ENCODE assay signal across 1 cellular context in genomic region chr14:70644016-70644415, GRCh38.
TF ChIP-seq lines count a peak whose summit lies in the region.

No MANE protein-coding gene starts in this region.

TF ChIP-seq in GM23338, 12 proteins besides CTCF, POLR2A, EP300 and RAD21 (continued from another document):
- TF ChIP-seq, protein P1, sequence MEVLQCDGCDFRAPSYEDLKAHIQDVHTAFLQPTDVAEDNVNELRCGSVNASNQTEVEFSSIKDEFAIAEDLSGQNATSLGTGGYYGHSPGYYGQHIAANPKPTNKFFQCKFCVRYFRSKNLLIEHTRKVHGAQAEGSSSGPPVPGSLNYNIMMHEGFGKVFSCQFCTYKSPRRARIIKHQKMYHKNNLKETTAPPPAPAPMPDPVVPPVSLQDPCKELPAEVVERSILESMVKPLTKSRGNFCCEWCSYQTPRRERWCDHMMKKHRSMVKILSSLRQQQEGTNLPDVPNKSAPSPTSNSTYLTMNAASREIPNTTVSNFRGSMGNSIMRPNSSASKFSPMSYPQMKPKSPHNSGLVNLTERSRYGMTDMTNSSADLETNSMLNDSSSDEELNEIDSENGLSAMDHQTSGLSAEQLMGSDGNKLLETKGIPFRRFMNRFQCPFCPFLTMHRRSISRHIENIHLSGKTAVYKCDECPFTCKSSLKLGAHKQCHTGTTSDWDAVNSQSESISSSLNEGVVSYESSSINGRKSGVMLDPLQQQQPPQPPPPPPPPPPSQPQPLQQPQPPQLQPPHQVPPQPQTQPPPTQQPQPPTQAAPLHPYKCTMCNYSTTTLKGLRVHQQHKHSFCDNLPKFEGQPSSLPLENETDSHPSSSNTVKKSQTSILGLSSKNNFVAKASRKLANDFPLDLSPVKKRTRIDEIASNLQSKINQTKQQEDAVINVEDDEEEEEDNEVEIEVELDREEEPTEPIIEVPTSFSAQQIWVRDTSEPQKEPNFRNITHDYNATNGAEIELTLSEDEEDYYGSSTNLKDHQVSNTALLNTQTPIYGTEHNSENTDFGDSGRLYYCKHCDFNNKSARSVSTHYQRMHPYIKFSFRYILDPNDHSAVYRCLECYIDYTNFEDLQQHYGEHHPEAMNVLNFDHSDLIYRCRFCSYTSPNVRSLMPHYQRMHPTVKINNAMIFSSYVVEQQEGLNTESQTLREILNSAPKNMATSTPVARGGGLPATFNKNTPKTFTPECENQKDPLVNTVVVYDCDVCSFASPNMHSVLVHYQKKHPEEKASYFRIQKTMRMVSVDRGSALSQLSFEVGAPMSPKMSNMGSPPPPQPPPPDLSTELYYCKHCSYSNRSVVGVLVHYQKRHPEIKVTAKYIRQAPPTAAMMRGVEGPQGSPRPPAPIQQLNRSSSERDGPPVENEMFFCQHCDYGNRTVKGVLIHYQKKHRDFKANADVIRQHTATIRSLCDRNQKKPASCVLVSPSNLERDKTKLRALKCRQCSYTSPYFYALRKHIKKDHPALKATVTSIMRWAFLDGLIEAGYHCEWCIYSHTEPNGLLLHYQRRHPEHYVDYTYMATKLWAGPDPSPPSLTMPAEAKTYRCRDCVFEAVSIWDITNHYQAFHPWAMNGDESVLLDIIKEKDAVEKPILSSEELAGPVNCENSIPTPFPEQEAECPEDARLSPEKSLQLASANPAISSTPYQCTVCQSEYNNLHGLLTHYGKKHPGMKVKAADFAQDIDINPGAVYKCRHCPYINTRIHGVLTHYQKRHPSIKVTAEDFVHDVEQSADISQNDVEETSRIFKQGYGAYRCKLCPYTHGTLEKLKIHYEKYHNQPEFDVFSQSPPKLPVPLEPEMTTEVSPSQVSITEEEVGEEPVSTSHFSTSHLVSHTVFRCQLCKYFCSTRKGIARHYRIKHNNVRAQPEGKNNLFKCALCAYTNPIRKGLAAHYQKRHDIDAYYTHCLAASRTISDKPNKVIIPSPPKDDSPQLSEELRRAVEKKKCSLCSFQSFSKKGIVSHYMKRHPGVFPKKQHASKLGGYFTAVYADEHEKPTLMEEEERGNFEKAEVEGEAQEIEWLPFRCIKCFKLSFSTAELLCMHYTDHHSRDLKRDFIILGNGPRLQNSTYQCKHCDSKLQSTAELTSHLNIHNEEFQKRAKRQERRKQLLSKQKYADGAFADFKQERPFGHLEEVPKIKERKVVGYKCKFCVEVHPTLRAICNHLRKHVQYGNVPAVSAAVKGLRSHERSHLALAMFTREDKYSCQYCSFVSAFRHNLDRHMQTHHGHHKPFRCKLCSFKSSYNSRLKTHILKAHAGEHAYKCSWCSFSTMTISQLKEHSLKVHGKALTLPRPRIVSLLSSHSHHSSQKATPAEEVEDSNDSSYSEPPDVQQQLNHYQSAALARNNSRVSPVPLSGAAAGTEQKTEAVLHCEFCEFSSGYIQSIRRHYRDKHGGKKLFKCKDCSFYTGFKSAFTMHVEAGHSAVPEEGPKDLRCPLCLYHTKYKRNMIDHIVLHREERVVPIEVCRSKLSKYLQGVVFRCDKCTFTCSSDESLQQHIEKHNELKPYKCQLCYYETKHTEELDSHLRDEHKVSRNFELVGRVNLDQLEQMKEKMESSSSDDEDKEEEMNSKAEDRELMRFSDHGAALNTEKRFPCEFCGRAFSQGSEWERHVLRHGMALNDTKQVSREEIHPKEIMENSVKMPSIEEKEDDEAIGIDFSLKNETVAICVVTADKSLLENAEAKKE (CRISPR knock-in tag; IDR thresholded peaks at IDR 0.05): no peak
- TF ChIP-seq EZH2 (IDR thresholded peaks at IDR 0.05; ENCODE audit: low read depth, unreplicated experiment): no peak
- TF ChIP-seq POLR2AphosphoS5 (IDR thresholded peaks at IDR 0.05; ENCODE audit: low read depth): no peak
- no peak for TF ChIP-seq ZNF114 (CRISPR knock-in tag; IDR thresholded peaks at IDR 0.05)
- no peak for TF ChIP-seq JUNB (IDR thresholded peaks at IDR 0.05; ENCODE audit: unreplicated experiment)
- no peak for TF ChIP-seq NANOG (IDR thresholded peaks at IDR 0.05; ENCODE audit: borderline replicate concordance)
- TF ChIP-seq STAT1 (IDR thresholded peaks at IDR 0.05; ENCODE audit: unreplicated experiment): no peak
- TF ChIP-seq, protein P2, sequence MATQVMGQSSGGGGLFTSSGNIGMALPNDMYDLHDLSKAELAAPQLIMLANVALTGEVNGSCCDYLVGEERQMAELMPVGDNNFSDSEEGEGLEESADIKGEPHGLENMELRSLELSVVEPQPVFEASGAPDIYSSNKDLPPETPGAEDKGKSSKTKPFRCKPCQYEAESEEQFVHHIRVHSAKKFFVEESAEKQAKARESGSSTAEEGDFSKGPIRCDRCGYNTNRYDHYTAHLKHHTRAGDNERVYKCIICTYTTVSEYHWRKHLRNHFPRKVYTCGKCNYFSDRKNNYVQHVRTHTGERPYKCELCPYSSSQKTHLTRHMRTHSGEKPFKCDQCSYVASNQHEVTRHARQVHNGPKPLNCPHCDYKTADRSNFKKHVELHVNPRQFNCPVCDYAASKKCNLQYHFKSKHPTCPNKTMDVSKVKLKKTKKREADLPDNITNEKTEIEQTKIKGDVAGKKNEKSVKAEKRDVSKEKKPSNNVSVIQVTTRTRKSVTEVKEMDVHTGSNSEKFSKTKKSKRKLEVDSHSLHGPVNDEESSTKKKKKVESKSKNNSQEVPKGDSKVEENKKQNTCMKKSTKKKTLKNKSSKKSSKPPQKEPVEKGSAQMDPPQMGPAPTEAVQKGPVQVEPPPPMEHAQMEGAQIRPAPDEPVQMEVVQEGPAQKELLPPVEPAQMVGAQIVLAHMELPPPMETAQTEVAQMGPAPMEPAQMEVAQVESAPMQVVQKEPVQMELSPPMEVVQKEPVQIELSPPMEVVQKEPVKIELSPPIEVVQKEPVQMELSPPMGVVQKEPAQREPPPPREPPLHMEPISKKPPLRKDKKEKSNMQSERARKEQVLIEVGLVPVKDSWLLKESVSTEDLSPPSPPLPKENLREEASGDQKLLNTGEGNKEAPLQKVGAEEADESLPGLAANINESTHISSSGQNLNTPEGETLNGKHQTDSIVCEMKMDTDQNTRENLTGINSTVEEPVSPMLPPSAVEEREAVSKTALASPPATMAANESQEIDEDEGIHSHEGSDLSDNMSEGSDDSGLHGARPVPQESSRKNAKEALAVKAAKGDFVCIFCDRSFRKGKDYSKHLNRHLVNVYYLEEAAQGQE (IDR thresholded peaks at IDR 0.05; ENCODE audit: unreplicated experiment): no peak
TF ChIP-seq in GM23338: peak in this region for 0.
